14 cellular contexts compared by ENCODE assay signal in genomic region chr11:11570823-11571222, GRCh38.
"Had no signal": no experiment of that assay in that cellular context is flagged by ENCODE, and none has a peak within 500 bp of the region (broad histone marks: within the 10 kb centered on the region; RNA-seq: fewer than 3 reads in every experiment).

No MANE protein-coding gene starts in this region.

- H3K4me3 ChIP-seq: right atrium auricular region, suprapubic skin had no signal

- H3K9me3 Mint-ChIP-seq: activated naive CD4-positive, alpha-beta T cell treated with anti-CD3 and anti-CD28 coated beads, Interleukin-2, amount 50 U/mL, for 24 hours; brain; natural killer cell had no signal

- H3K4me3 Mint-ChIP-seq: activated CD8-positive, alpha-beta T cell treated with anti-CD3 and anti-CD28 coated beads, Interleukin-2, amount 10 ng/mL, durations not matched to agents 7 days and 5 days; activated naive CD4-positive, alpha-beta T cell treated with anti-CD3 and anti-CD28 coated beads, Interleukin-2, amount 50 U/mL, for 24 hours; brain; natural killer cell had no signal

- H3K27ac Mint-ChIP-seq: activated CD8-positive, alpha-beta T cell treated with anti-CD3 and anti-CD28 coated beads, Interleukin-2, amount 10 ng/mL, durations not matched to agents 7 days and 5 days; activated naive CD4-positive, alpha-beta T cell treated with anti-CD3 and anti-CD28 coated beads, Interleukin-2, amount 50 U/mL, for 24 hours had no signal

- ATAC-seq: activated CD8-positive, alpha-beta T cell treated with anti-CD3 and anti-CD28 coated beads, Interleukin-2, amount 10 ng/mL, durations not matched to agents 7 days and 5 days; stimulated activated naive CD8-positive, alpha-beta T cell treated with anti-CD3 and anti-CD28 coated beads, Interleukin-15, Interleukin-2, amounts not matched to agents 100 U/mL and 50 U/mL, for 24 hours had no signal

- DNase-seq: activated CD4-positive, alpha-beta T cell treated with anti-CD3 and anti-CD28 coated beads for 1 hour; activated CD8-positive, alpha-beta memory T cell treated with anti-CD3 and anti-CD28 coated beads, Interleukin-2, amount 50 U/mL, for 48 hours; activated CD8-positive, alpha-beta T cell treated with anti-CD3 and anti-CD28 coated beads, Interleukin-2, amount 10 ng/mL, durations not matched to agents 7 days and 5 days; amniotic stem cell; hypothalamus; left colon; natural killer cell; posterior cingulate gyrus; stimulated activated CD4-positive, alpha-beta T cell treated with anti-CD3 and anti-CD28 coated beads, Interleukin-2, amount 100 ng/mL, for 48 hours; stimulated activated naive CD8-positive, alpha-beta T cell treated with anti-CD3 and anti-CD28 coated beads, Interleukin-15, Interleukin-2, amounts not matched to agents 100 U/mL and 50 U/mL, for 24 hours had no signal

- H3K36me3 Mint-ChIP-seq: activated naive CD4-positive, alpha-beta T cell treated with anti-CD3 and anti-CD28 coated beads, Interleukin-2, amount 50 U/mL, for 24 hours; brain; natural killer cell had no signal

- H3K4me1 Mint-ChIP-seq: activated naive CD4-positive, alpha-beta T cell treated with anti-CD3 and anti-CD28 coated beads, Interleukin-2, amount 50 U/mL, for 24 hours had no signal

- H3K36me3 ChIP-seq: right atrium auricular region, suprapubic skin had no signal

- H3K9me3 ChIP-seq: right atrium auricular region, suprapubic skin had no signal

- H3K27me3 ChIP-seq: right atrium auricular region, suprapubic skin had no signal
